Comparison of ENCODE assay signal across 20 cellular contexts in genomic region chr15:71437404-71437803, GRCh38.
A peak's percentile ranks its signal among the peaks of the same experiment; 100 is the strongest.
DNase-seq lines count a peak whose midpoint lies in the region; ATAC-seq, FAIRE-seq and TF ChIP-seq lines count a peak whose summit lies in the region.
"Had no signal": no experiment of that assay in that cellular context is flagged by ENCODE, and none has a peak within 500 bp of the region (broad histone marks: within the 10 kb centered on the region; RNA-seq: fewer than 3 reads in every experiment).

No MANE protein-coding gene starts in this region.

- H4K20me1 ChIP-seq in PC-3 (ENCODE audit: low read length) (no peaks in the 10 kb centered on the region), H1 (replicated peaks in 1 of 2; ENCODE audit: control insufficient read depth in 1 of 2, insufficient read depth in 2 of 2, low read length in 2 of 2) (no peaks in the 10 kb centered on the region)

- no peak for TF ChIP-seq CTCF in A549 (IDR thresholded peaks at IDR 0.05)
- TF ChIP-seq CTCF in PC-3 (conservative IDR thresholded peaks at IDR 0.05; ENCODE audit: low read depth, low read length): no peak
- TF ChIP-seq CTCF in H1 (IDR thresholded peaks at IDR 0.05; ENCODE audit: control extremely low read depth in 1 of 3, insufficient read depth in 1 of 3, low read depth in 1 of 3, low read length in 3 of 3): no peak
- no peak for TF ChIP-seq CTCF in lung (IDR thresholded peaks at IDR 0.05; ENCODE audit: control extremely low read depth, extremely low read depth)

- no peak for ATAC-seq in A549
- no peak for ATAC-seq in PC-3
- ATAC-seq in lung (ENCODE audit: insufficient read depth, low FRiP score): peak; percentile 53
- no peak for ATAC-seq in HG02610 (IDR thresholded peaks at IDR 0.05; ENCODE audit: unreplicated experiment)
- ATAC-seq: GM12878 had no signal

- H3K27ac ChIP-seq in A549: peak overlapping the region; percentile 69 to 71
- H3K27ac ChIP-seq in PC-3 (ENCODE audit: low read length): peak overlapping the region; percentile 75
- H3K27ac ChIP-seq in H1 (ENCODE audit: low read depth, low read length): no peak overlapping the region
- peak overlapping the region in 1 of 2 donors; percentile 23 for H3K27ac ChIP-seq in lung (ENCODE audit: low read depth in 1 of 2, low read length in 1 of 2)
- H3K27ac ChIP-seq in substantia nigra (ENCODE audit: low read depth, low read length, poor library complexity, severe bottlenecking): no peak overlapping the region
- H3K27ac ChIP-seq: HL-60 had no signal

- H3K9me2 ChIP-seq in PC-3 (replicated peaks; ENCODE audit: low read length): no peaks in the 10 kb centered on the region

- 64% methylated on average over 3 of the region's 3 CpGs for WGBS in A549 (ENCODE audit: missing lambda C conversion rate)
- 62% methylated on average over 3 of the region's 3 CpGs; no CpG with 5 or more reads in 1 of the 2 experiments for WGBS in H1 (ENCODE audit: extremely low coverage in 1 of 2, insufficient coverage in 1 of 2, insufficient read length in 1 of 2, insufficient replicate concordance in 2 of 2, low coverage in 1 of 2, low lambda C conversion rate in 2 of 2, missing lambda C conversion rate in 1 of 2), 2 experiments
- WGBS in lung, 2 donors: 52 to 63% methylated on average over 3 of the region's 3 CpGs

- H3K36me3 ChIP-seq in PC-3 (ENCODE audit: low read depth, low read length) (peaks cover 9% of the 10 kb centered on the region; the same call in 1 of the 2 replicates), H1 (ENCODE audit: control insufficient read depth in 2 of 4, insufficient read depth in 4 of 4, low read length in 3 of 4) (peaks cover 0 to 3% (median 0%) of the 10 kb centered on the region in 4 experiments; a peak in 1 of 8 replicates), lung (ENCODE audit: control insufficient read depth in 2 of 2, insufficient read depth in 2 of 2, low read length in 2 of 2) (no peaks in the 10 kb centered on the region)
- H3K36me3 ChIP-seq: BE2C, HAP-1 had no signal

- BruUV-seq in PC-3 (replicated peaks; lab: Mats Ljungman, UMichigan): TSS peak; percentile 98

- CTCF ChIA-PET in A549 (lab: Yijun Ruan, JAX) (interaction anchor here (0.9 to 2.8 kb wide), 6 partner anchors 11 to 464 kb away, joined by 3 to 12 read pairs (median 6); no protein-coding TSS in a partner anchor), PC-3 (lab: Charles Lee) (interaction anchor here (0.7 to 0.8 kb wide), 2 partner anchors 248 to 328 kb away, joined by 3 read pairs; no protein-coding TSS in a partner anchor), H1 (lab: Charles Lee; ENCODE audit: partially characterized antibody) (interaction anchor here (0.6 to 1.9 kb wide), 4 partner anchors 39 to 244 kb away, joined by 3 to 11 read pairs (median 5); no protein-coding TSS in a partner anchor)

- no peaks in the 10 kb centered on the region for H3K27me3 ChIP-seq in PC-3 (ENCODE audit: low read length)
- no peaks in the 10 kb centered on the region for H3K27me3 ChIP-seq in H1 (replicated peaks in 1 of 4; ENCODE audit: control insufficient read depth in 3 of 4, extremely low read depth in 1 of 4, insufficient read depth in 3 of 4, low read length in 3 of 4)
- no peaks in the 10 kb centered on the region for H3K27me3 ChIP-seq in lung (ENCODE audit: control insufficient read depth, insufficient read depth)
- H3K27me3 ChIP-seq: BE2C had no signal

- no peak overlapping the region for H2BK5ac ChIP-seq in H1 (ENCODE audit: low read depth, low read length)

- H4K8ac ChIP-seq in H1 (ENCODE audit: extremely low read depth, insufficient read depth, low read length): no peak overlapping the region

- TF ChIP-seq POLR2A in A549 (IDR thresholded peaks at IDR 0.05; ENCODE audit: low read length): no peak
- no peak for TF ChIP-seq POLR2A in H1 (IDR thresholded peaks at IDR 0.05; ENCODE audit: control extremely low read depth in 1 of 2, low read depth in 2 of 2, low read length in 2 of 2)

- no peak overlapping the region for H3K56ac ChIP-seq in H1 (replicated peaks; ENCODE audit: insufficient read length, low read depth, low read length)

- no peaks in the 10 kb centered on the region for H3K79me2 ChIP-seq in PC-3 (ENCODE audit: low read length)
- H3K79me2 ChIP-seq in H1 (ENCODE audit: control insufficient read depth in 1 of 2, insufficient read depth in 2 of 2, low read length in 2 of 2): no peaks in the 10 kb centered on the region

- H3K4me1 ChIP-seq in A549 (peaks cover 55% of the 10 kb centered on the region), PC-3 (ENCODE audit: insufficient read depth, low read length) (peaks cover 40% of the 10 kb centered on the region), H1 (replicated peaks in 1 of 4; ENCODE audit: control insufficient read depth in 3 of 4, insufficient read depth in 4 of 4, low read length in 3 of 4) (no peaks in the 10 kb centered on the region), lung (ENCODE audit: control insufficient read depth in 2 of 2, insufficient read depth in 2 of 2, low read length in 2 of 2) (peaks cover 0 to 1% of the 10 kb centered on the region in 2 donors)
- H3K4me1 ChIP-seq: BE2C had no signal

- H2BK20ac ChIP-seq in H1 (ENCODE audit: low read length): no peak overlapping the region

- POLR2A ChIA-PET in A549 (lab: Yijun Ruan, JAX): interaction anchor here (0.8 kb wide), 1 partner anchor 323 kb away, joined by 3 read pairs; the partner anchor contains the start of gene THSD4
- POLR2A ChIA-PET in PC-3 (lab: Charles Lee; ENCODE audit: unreplicated experiment): interaction anchor here (0.7 kb wide), 1 partner anchor 315 kb away, joined by 3 read pairs; no protein-coding TSS in a partner anchor
- POLR2A ChIA-PET in H1 (lab: Charles Lee; ENCODE audit: partially characterized antibody): no interaction called here

- DNase-seq in A549 (ENCODE audit: low read depth in 1 of 2, low spot score in 1 of 2) (no peak), PC-3 (peak; percentile 1), H1 (ENCODE audit: low read depth in 1 of 2, low spot score in 2 of 2) (no peak), lung (ENCODE audit: low spot score) (no peak), substantia nigra (lab: John Stamatoyannopoulos, UW) (no peak)
- no peak for DNase-seq in activated naive CD4-positive, alpha-beta T cell (lab: John Stamatoyannopoulos, UW)
- DNase-seq: 8988T; BE2C; C1 segment of cervical spinal cord; CD4-positive, CD25-positive, alpha-beta regulatory T cell; CD8-positive, alpha-beta memory T cell; COR-L47; DMS 273 treated with DMSO at 0.1 percent for 48 hours; DMS53; DND-41; GOT3 had no signal

- no peak overlapping the region for H2AK5ac ChIP-seq in H1 (ENCODE audit: low read depth, low read length)

- H3K4me2 ChIP-seq in A549 (peak overlapping the region; percentile 45; the same call in 2 of the 3 replicates), PC-3 (ENCODE audit: low read length) (no peak overlapping the region), H1 (ENCODE audit: insufficient read depth in 1 of 2, low read depth in 2 of 2, low read length in 2 of 2) (no peak overlapping the region)

- no peaks in the 10 kb centered on the region for H3K23me2 ChIP-seq in H1 (ENCODE audit: low read depth, low read length)

- no peak overlapping the region for H2BK15ac ChIP-seq in H1 (ENCODE audit: low read length)

- FAIRE-seq in A549 (lab: Jason Lieb, UNC) (no peak), H1 (lab: Jason Lieb, UNC) (no peak)
- FAIRE-seq: GM12878 had no signal

- H3F3A ChIP-seq in PC-3 (ENCODE audit: low read length, unreplicated experiment): no peaks in the 10 kb centered on the region

- H3K9ac ChIP-seq in PC-3 (ENCODE audit: low read length): no peak overlapping the region
- H3K9ac ChIP-seq in H1 (replicated peaks in 1 of 4; ENCODE audit: extremely low read depth in 1 of 4, low read depth in 3 of 4, low read length in 3 of 4): no peak overlapping the region

- H4K91ac ChIP-seq in H1 (replicated peaks; ENCODE audit: insufficient read length, low read length): no peak overlapping the region

- no peak overlapping the region for H3K23ac ChIP-seq in H1 (ENCODE audit: insufficient read length)

- TF ChIP-seq EP300 in A549 (IDR thresholded peaks at IDR 0.05) (no peak), H1 (IDR thresholded peaks at IDR 0.05; ENCODE audit: borderline replicate concordance in 1 of 2, low read depth in 2 of 2, low read length in 2 of 2) (no peak)

- H2BK12ac ChIP-seq in H1 (ENCODE audit: low read depth, low read length): 0 out of 2 replicates have a peak overlapping the region, but pooled peaks have one; percentile 51

- H3K4me3 ChIP-seq in A549 (no peak overlapping the region), PC-3 (ENCODE audit: low read length) (no peak overlapping the region), H1 (ENCODE audit: extremely low read depth in 1 of 4, insufficient read depth in 2 of 4, low read depth in 3 of 4, low read length in 4 of 4) (no peak overlapping the region), lung (no peak overlapping the region)
- H3K4me3 ChIP-seq: GM12878, HAP-1 had no signal

- H3K4ac ChIP-seq in H1 (replicated peaks; ENCODE audit: insufficient read length, low read depth, low read length): no peak overlapping the region

- H3K14ac ChIP-seq in H1 (ENCODE audit: insufficient read length): no peak overlapping the region

- no peaks in the 10 kb centered on the region for H3K79me1 ChIP-seq in H1 (ENCODE audit: low read depth, low read length)

- H2BK120ac ChIP-seq in H1 (replicated peaks; ENCODE audit: low read depth, low read length): no peak overlapping the region

- H3K18ac ChIP-seq in H1 (ENCODE audit: extremely low read depth, low read length): no peak overlapping the region

- intact Hi-C loops in PC-3 (cut with micrococcal nuclease): no loop called here

- no peak overlapping the region for H4K5ac ChIP-seq in H1 (ENCODE audit: insufficient read length, low read depth, low read length)

- no peak overlapping the region for H2AFZ ChIP-seq in PC-3 (ENCODE audit: low read length)
- H2AFZ ChIP-seq in H1 (ENCODE audit: low read length): no peak overlapping the region

- TF ChIP-seq RAD21 in A549 (conservative IDR thresholded peaks at IDR 0.05 in 1 of 2, IDR thresholded peaks at IDR 0.05 in 1 of 2) (no peak), H1 (IDR thresholded peaks at IDR 0.05 in 1 of 2, conservative IDR thresholded peaks at IDR 0.05 in 1 of 2; ENCODE audit: low read depth in 2 of 2, low read length in 2 of 2) (no peak)

- H3K9me3 ChIP-seq in A549 (peaks cover 17% of the 10 kb centered on the region), PC-3 (ENCODE audit: low read length) (no peaks in the 10 kb centered on the region), H1 (ENCODE audit: insufficient read depth in 2 of 2, low read depth in 1 of 2, low read length in 1 of 2) (no peaks in the 10 kb centered on the region), lung (ENCODE audit: control insufficient read depth in 2 of 2, insufficient read depth in 1 of 2, low read length in 1 of 2) (no peaks in the 10 kb centered on the region)
- H3K9me3 ChIP-seq: BE2C had no signal

TF ChIP-seq in A549, 52 proteins besides CTCF, POLR2A, EP300 and RAD21 (continues in another document):
- TF ChIP-seq HOXA7 (CRISPR knock-in tag; IDR thresholded peaks at IDR 0.05) (no peak), FOSB (CRISPR knock-in tag; IDR thresholded peaks at IDR 0.05) (no peak), POLR2AphosphoS2 (conservative IDR thresholded peaks at IDR 0.05; ENCODE audit: low read length) (no peak), TFCP2L1 (CRISPR knock-in tag; IDR thresholded peaks at IDR 0.05) (no peak)

TF ChIP-seq in H1, 55 proteins besides CTCF, POLR2A, EP300 and RAD21 (continues in another document):
- TF ChIP-seq KDM1A (IDR thresholded peaks at IDR 0.05; ENCODE audit: borderline replicate concordance, low read length): no peak

Comparison
In these comparisons a context has a peak if more than half of its experiments do, and no peak if none do; other contexts are left out.
1. H3K27ac ChIP-seq: peak in A549 (2 of 2) and PC-3 (single experiment); none in H1 (single experiment) and substantia nigra (single experiment).